23 cellular contexts compared by ENCODE assay signal in the genomic region with DNA sequence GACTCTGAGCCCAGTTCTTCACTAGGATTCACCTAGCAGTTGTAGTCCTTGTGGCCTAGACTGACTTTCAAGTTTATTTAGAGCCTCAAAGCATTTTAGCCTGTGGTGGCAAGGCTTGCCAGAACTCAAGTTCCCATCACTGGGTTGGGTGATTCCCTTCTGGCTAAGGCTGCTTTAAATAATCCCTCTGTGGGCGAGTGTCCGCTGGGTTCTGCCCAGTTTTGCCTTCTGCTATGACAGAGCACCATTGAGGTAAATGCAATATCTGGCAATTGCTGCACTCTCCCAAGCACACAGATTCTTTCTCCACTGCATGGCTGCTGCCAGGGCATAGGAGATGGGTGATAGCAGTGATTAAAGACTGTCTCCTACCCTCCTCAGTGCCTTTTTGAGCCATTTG.
"Had no signal": no experiment of that assay in that cellular context is flagged by ENCODE, and none has a peak within 500 bp of the region (broad histone marks: within the 10 kb centered on the region; RNA-seq: fewer than 3 reads in every experiment).

No MANE protein-coding gene starts in this region.

- H3K4me3 ChIP-seq: colonic mucosa, coronary artery, dorsolateral prefrontal cortex, esophagus muscularis mucosa, esophagus squamous epithelium, gastrocnemius medialis, gastroesophageal sphincter, heart left ventricle, heart right ventricle had no signal

- H3K4me1 ChIP-seq: colonic mucosa, esophagus muscularis mucosa, esophagus squamous epithelium, foreskin keratinocyte, gastrocnemius medialis, gastroesophageal sphincter, heart left ventricle, heart right ventricle had no signal

- H3K9me3 ChIP-seq: colonic mucosa, esophagus muscularis mucosa, esophagus squamous epithelium, gastrocnemius medialis, gastroesophageal sphincter had no signal

- H3K27ac ChIP-seq: colonic mucosa, coronary artery, dorsolateral prefrontal cortex, epithelial cell of prostate, esophagus muscularis mucosa, esophagus squamous epithelium, foreskin keratinocyte, gastrocnemius medialis, gastroesophageal sphincter, heart left ventricle, heart right ventricle had no signal

- H3K27me3 ChIP-seq: colonic mucosa, esophagus muscularis mucosa, esophagus squamous epithelium, foreskin keratinocyte, gastroesophageal sphincter had no signal

- DNase-seq: colonic mucosa; cortex of kidney; dermis blood vessel endothelial cell; dorsolateral prefrontal cortex; effector CD4-positive, alpha-beta T cell; effector CD8-positive, alpha-beta T cell; effector memory CD4-positive, alpha-beta T cell; effector memory CD8-positive, alpha-beta T cell; endodermal cell; erythroblast; esophagus squamous epithelium; foreskin fibroblast; foreskin keratinocyte; foreskin melanocyte; gastrocnemius medialis; glutamatergic neuron; head of caudate nucleus; heart left ventricle; heart right ventricle had no signal

- H3K36me3 ChIP-seq: colonic mucosa, esophagus muscularis mucosa, esophagus squamous epithelium, gastrocnemius medialis, gastroesophageal sphincter, heart left ventricle, heart right ventricle had no signal
